Comparison of ENCODE assay signal across 8 cellular contexts in genomic region chr1:31789259-31790065, GRCh38. TPM values are rescaled to one million over a fixed set of nuclear protein-coding genes. Genes with fewer than 3 reads are reported as not detected.
DNase-seq lines count a peak whose midpoint lies in the region; ATAC-seq and TF ChIP-seq lines count a peak whose summit lies in the region.

No MANE protein-coding gene starts in this region.

- H3K4me3 Mint-ChIP-seq in brain: peak overlapping the region; percentile 85 to 95 (median 91)

- H3K9me3 Mint-ChIP-seq in brain: peaks cover 0 to 4% (median 0%) of the 10 kb centered on the region in 5 experiments

- peak overlapping the region; percentile 77 to 99 (median 95) for H3K27ac Mint-ChIP-seq in brain

- H3K27me3 ChIP-seq in iPS-15b (ENCODE audit: control insufficient read depth, insufficient read depth, low read length) (no peaks in the 10 kb centered on the region), gastrocnemius medialis (no peaks in the 10 kb centered on the region)

- in situ Hi-C loops in gastrocnemius medialis (cut with MboI; ENCODE audit: low sequenced_read_pairs in 4 of 4): loop anchor here (5.0 to 25.0 kb wide), 4 partner anchors 125 to 227 kb away; no protein-coding TSS in a partner anchor

- DNase-seq in GDM1 (lab: John Stamatoyannopoulos, UW) (peak; percentile 75), NCI-H2081 (lab: John Stamatoyannopoulos, UW) (peak; percentile 81 to 92), UCSD-AML1 (lab: John Stamatoyannopoulos, UW; ENCODE audit: unreplicated experiment) (peak; percentile 91), gastrocnemius medialis (peak; percentile 83 to 88)

- H3K4me1 ChIP-seq in iPS-15b (ENCODE audit: control insufficient read depth, insufficient read depth, low read length) (peaks cover 3% of the 10 kb centered on the region), gastrocnemius medialis (peaks cover 2 to 8% of the 10 kb centered on the region in 2 donors)

- no peak for TF ChIP-seq POLR2A in gastrocnemius medialis (IDR thresholded peaks at IDR 0.05)

- H3K27ac ChIP-seq in gastrocnemius medialis: peak overlapping the region; percentile 66 to 76 (median 74)

- peaks cover 52% of the 10 kb centered on the region for H3K4me1 Mint-ChIP-seq in brain

- TF ChIP-seq CTCF in brain (conservative IDR thresholded peaks at IDR 0.05) (peak; percentile 90 to 94), gastrocnemius medialis (IDR thresholded peaks at IDR 0.05 in 4 of 5, conservative IDR thresholded peaks at IDR 0.05 in 1 of 5) (peak; percentile 86 to 98 (median 93))

- no peaks in the 10 kb centered on the region for H3K36me3 Mint-ChIP-seq in brain

- no peak overlapping the region for H3K9ac ChIP-seq in iPS-15b (ENCODE audit: low read depth, low read length)

- H3K4me3 ChIP-seq in iPS-15b (ENCODE audit: low read depth, low read length) (peak overlapping the region; percentile 88), gastrocnemius medialis (peak overlapping the region; percentile 62 to 96 (median 68))

- no peaks in the 10 kb centered on the region for H3K27me3 Mint-ChIP-seq in brain

- intact Hi-C loops in gastrocnemius medialis (cut with DNase I; ENCODE audit: low total_unique reads): loop anchor here (1.0 kb wide), 4 partner anchors 27 to 225 kb away; no protein-coding TSS in a partner anchor

- no peaks in the 10 kb centered on the region for H3K9me3 ChIP-seq in iPS-15b (ENCODE audit: control insufficient read depth, insufficient read depth, low read length)
- no peaks in the 10 kb centered on the region for H3K9me3 ChIP-seq in gastrocnemius medialis

- ATAC-seq in HG02943 (IDR thresholded peaks at IDR 0.05; ENCODE audit: low read depth, unreplicated experiment): peak; percentile 45
- ATAC-seq in gastrocnemius medialis: peak; percentile 79 to 80
- no peak for ATAC-seq in GM21528 (IDR thresholded peaks at IDR 0.05; ENCODE audit: low FRiP score, unreplicated experiment)

- no peaks in the 10 kb centered on the region for H3K36me3 ChIP-seq in iPS-15b (ENCODE audit: control insufficient read depth, insufficient read depth, low read length)
- no peaks in the 10 kb centered on the region for H3K36me3 ChIP-seq in gastrocnemius medialis

RNA-seq across cellular contexts. Expression of gene ADGRB2, which starts 25.3 kb away (rescaled TPM):
- polyA plus RNA-seq in brain (ENCODE audit: insufficient read depth, low read depth, low replicate concordance): 67.9 TPM
- total RNA-seq in gastrocnemius medialis: 1 to 10 TPM in 3 of 4 donors, not detected in 1; 1.1 to 2.2 (median 1.7) TPM

RNA-seq across cellular contexts. Expression of gene SPOCD1, which starts 26.4 kb away (rescaled TPM):
- polyA plus RNA-seq in brain (ENCODE audit: insufficient read depth, low read depth, low replicate concordance): 1.7 TPM
- total RNA-seq in gastrocnemius medialis: not detected
